In genomic region chr3:55339390-55339789, GRCh38 we compare ENCODE assay signal across 30 cellular contexts.
"Had no signal": no experiment of that assay in that cellular context is flagged by ENCODE, and none has a peak within 500 bp of the region (broad histone marks: within the 10 kb centered on the region; RNA-seq: fewer than 3 reads in every experiment).

No MANE protein-coding gene starts in this region.

- H3K9me3 ChIP-seq: adrenal gland, ascending aorta, body of pancreas, breast epithelium had no signal

- ATAC-seq: activated naive CD4-positive, alpha-beta T cell treated with anti-CD3 and anti-CD28 coated beads, Interleukin-2, amount 50 U/mL, for 72 hours; activated naive CD8-positive, alpha-beta T cell treated with anti-CD3 and anti-CD28 coated beads, Interleukin-2, amount 50 U/mL, for 24 hours; activated T-cell treated with anti-CD3 and anti-CD28 coated beads, Interleukin-2, amount 50 U/mL, for 4 hours; activated T-cell treated with anti-CD3 and anti-CD28 coated beads, Interleukin-2, amount 50 U/mL, for 72 hours; activated T-helper 17 cell treated with anti-CD3 and anti-CD28 coated beads, Interleukin-2, amount 50 U/mL, for 72 hours; body of pancreas had no signal

- DNase-seq: activated effector memory CD4-positive, alpha-beta T cell treated with anti-CD3 and anti-CD28 coated beads, Interleukin-2, amount 50 U/mL, for 16 hours; activated effector memory CD4-positive, alpha-beta T cell treated with Interleukin-2 at 50 U/mL for 16 hours; activated gamma-delta T cell; activated gamma-delta T cell treated with Interleukin-2 at 50 U/mL for 16 hours; activated naive CD4-positive, alpha-beta T cell; activated naive CD4-positive, alpha-beta T cell treated with anti-CD3 and anti-CD28 coated beads for 36 hours; activated naive CD4-positive, alpha-beta T cell treated with anti-CD3 and anti-CD28 coated beads, Interleukin-2, amount 10 ng/mL, durations not matched to agents 7 days and 5 days; activated naive CD4-positive, alpha-beta T cell treated with anti-CD3 and anti-CD28 coated beads, Interleukin-2, amount 50 U/mL, for 16 hours; activated naive CD4-positive, alpha-beta T cell treated with Interleukin-2 at 50 U/mL for 16 hours; activated naive CD8-positive, alpha-beta T cell treated with anti-CD3 and anti-CD28 coated beads for 36 hours; activated naive CD8-positive, alpha-beta T cell treated with anti-CD3 and anti-CD28 coated beads, Interleukin-2, amount 10 ng/mL, durations not matched to agents 7 days and 5 days; activated naive CD8-positive, alpha-beta T cell treated with anti-CD3 and anti-CD28 coated beads, Interleukin-2, amount 50 U/mL, for 24 hours; activated T-cell treated with anti-CD3 and anti-CD28 coated beads, Interleukin-2, amount 50 U/mL, for 4 hours; activated T-cell treated with anti-CD3 and anti-CD28 coated beads, Interleukin-2, amount 50 U/mL, for 48 hours; activated T-cell treated with anti-CD3 and anti-CD28 coated beads, Interleukin-2, amount 50 U/mL, for 72 hours; adrenal gland; amniotic stem cell; amygdala; anterior cingulate cortex; aorta; body of pancreas; brain microvascular endothelial cell; caudate nucleus; central memory CD4-positive, alpha-beta T cell; cerebellar nuclear complex had no signal

- H3K36me3 ChIP-seq: adrenal gland, ascending aorta, brain microvascular endothelial cell, breast epithelium, cardiac muscle cell had no signal

- H3K27ac ChIP-seq: adrenal gland, ascending aorta, body of pancreas, brain microvascular endothelial cell, breast epithelium, cardiac muscle cell had no signal

- H3K4me3 ChIP-seq: adrenal gland, ascending aorta, body of pancreas, breast epithelium, cardiac muscle cell had no signal

- H3K27me3 ChIP-seq: adrenal gland, ascending aorta, body of pancreas, brain microvascular endothelial cell, breast epithelium, cardiac muscle cell had no signal

- H3K4me1 ChIP-seq: adrenal gland, ascending aorta, body of pancreas, breast epithelium had no signal
